Comparison of ENCODE assay signal across 1 cellular context in genomic region chr1:221394011-221394544, GRCh38.
A peak's percentile ranks its signal among the peaks of the same experiment; 100 is the strongest.
TF ChIP-seq lines count a peak whose summit lies in the region.

No MANE protein-coding gene starts in this region.

TF ChIP-seq in HEK293, 187 proteins besides CTCF, POLR2A, EP300 and RAD21 (continued from another document):
- TF ChIP-seq ZBTB11 (tag by site-specific recombination; conservative IDR thresholded peaks at IDR 0.05; ENCODE audit: low read depth) (peak; percentile 19; the same call in 1 of the 2 replicates), ZNF114 (tag by site-specific recombination; IDR thresholded peaks at IDR 0.05) (no peak), OSR2 (tag by site-specific recombination; IDR thresholded peaks at IDR 0.05) (peak; percentile 98), PRDM6 (tag by site-specific recombination; IDR thresholded peaks at IDR 0.05) (peak; percentile 98), ZNF518A (tag by site-specific recombination; conservative IDR thresholded peaks at IDR 0.05; ENCODE audit: low read depth) (no peak), ZNF510 (tag by site-specific recombination; IDR thresholded peaks at IDR 0.05; ENCODE audit: insufficient replicate concordance) (peak; percentile 78), SCRT2 (tag by site-specific recombination; IDR thresholded peaks at IDR 0.05) (peak; percentile 59), ZEB2 (tag by site-specific recombination; IDR thresholded peaks at IDR 0.05) (peak; percentile 97), SALL2 (tag by site-specific recombination; IDR thresholded peaks at IDR 0.05; ENCODE audit: borderline replicate concordance) (no peak), ZNF449 (tag by site-specific recombination; IDR thresholded peaks at IDR 0.05) (no peak; the same call in 1 of the 2 replicates), GLIS1 (tag by site-specific recombination; IDR thresholded peaks at IDR 0.05) (no peak), HIC1 (tag by site-specific recombination; IDR thresholded peaks at IDR 0.05) (peak; percentile 92), ZNF239 (tag by site-specific recombination; IDR thresholded peaks at IDR 0.05) (no peak), ZNF2 (tag by site-specific recombination; IDR thresholded peaks at IDR 0.05) (no peak), FEZF1 (tag by site-specific recombination; IDR thresholded peaks at IDR 0.05) (peak; percentile 74), ZNF704 (tag by site-specific recombination; IDR thresholded peaks at IDR 0.05) (no peak), ZBTB17 (tag by site-specific recombination; IDR thresholded peaks at IDR 0.05) (peak; percentile 76), ZNF433 (tag by site-specific recombination; IDR thresholded peaks at IDR 0.05; ENCODE audit: low read depth) (no peak)
